30 cellular contexts compared by ENCODE assay signal in the genomic region with DNA sequence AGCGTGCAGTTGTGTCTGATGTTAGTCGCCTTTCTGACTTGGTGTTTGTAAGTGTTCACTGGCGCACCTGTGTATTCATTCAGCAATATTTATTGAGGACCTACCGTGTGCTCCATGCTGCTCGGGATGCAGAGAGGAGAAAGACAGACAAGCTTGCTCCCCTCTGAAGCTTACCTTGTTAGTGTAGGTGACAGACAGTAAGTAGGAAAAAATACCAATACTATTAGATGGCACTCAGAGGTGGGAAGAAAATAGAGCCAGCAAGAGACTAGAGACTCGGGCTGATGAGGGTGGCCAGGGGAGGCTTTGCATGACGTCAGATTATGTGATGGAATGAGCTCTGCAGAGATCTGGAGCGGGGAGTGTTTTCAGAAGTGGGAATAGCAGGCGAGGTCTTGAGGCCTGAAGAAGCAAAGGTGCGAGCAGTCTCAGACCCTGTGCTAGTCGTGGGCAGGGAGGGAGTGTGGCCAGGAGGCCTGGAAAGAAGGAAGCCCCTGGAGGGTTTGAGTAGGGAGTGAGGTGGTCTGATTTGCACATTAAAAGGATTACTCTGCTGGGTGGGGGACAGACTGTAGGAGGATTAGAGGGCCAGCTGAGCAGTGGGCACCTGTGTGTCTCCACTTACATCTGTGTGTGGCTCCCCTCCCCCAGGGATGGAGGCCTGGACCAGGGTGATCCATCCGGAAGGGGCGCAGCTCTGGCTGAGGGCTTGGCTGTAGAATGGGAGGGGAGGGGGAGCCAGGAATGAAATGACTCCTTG. TPM values are rescaled to one million over a fixed set of nuclear protein-coding genes. Genes with fewer than 3 reads are reported as not detected.
DNase-seq lines count a peak whose midpoint lies in the region; ATAC-seq, FAIRE-seq and TF ChIP-seq lines count a peak whose summit lies in the region.
"Had no signal": no experiment of that assay in that cellular context is flagged by ENCODE, and none has a peak within 500 bp of the region (broad histone marks: within the 10 kb centered on the region; RNA-seq: fewer than 3 reads in every experiment).

No MANE protein-coding gene starts in this region.

- no peak overlapping the region for H3K14ac ChIP-seq in H1 (ENCODE audit: insufficient read length)

- 0 out of 4 replicates have a peak, but pooled peaks cover 0 to 2% of the 10 kb centered on the region in 2 experiments for H3K9me3 ChIP-seq in H1 (ENCODE audit: insufficient read depth in 2 of 2, low read depth in 1 of 2, low read length in 1 of 2)
- H3K9me3 ChIP-seq: adrenal gland, esophagus muscularis mucosa had no signal

- H3K23ac ChIP-seq in H1 (ENCODE audit: insufficient read length) (no peak overlapping the region), mesendoderm (ENCODE audit: low read length) (peak overlapping the region; percentile 74)

- H2BK120ac ChIP-seq in H1 (replicated peaks; ENCODE audit: low read depth, low read length) (peak overlapping the region; percentile 44), mesendoderm (ENCODE audit: low read depth, low read length) (no peak overlapping the region)

- peak overlapping the region; percentile 12; the same call in 1 of the 2 replicates for H2BK15ac ChIP-seq in H1 (ENCODE audit: low read length)
- no peak overlapping the region for H2BK15ac ChIP-seq in mesendoderm (replicated peaks; ENCODE audit: low read depth)

- H3K27me3 ChIP-seq in H1 (replicated peaks in 1 of 4; ENCODE audit: control insufficient read depth in 3 of 4, extremely low read depth in 1 of 4, insufficient read depth in 3 of 4, low read length in 3 of 4), result no peaks in the 10 kb centered on the region; a peak in 1 of 7 replicates
- H3K27me3 ChIP-seq in mesendoderm (ENCODE audit: insufficient read depth, low read length, poor library complexity), result no peaks in the 10 kb centered on the region
- H3K27me3 ChIP-seq: BLaER1 treated with 17β-estradiol and CSF1 and Interleukin-3, amounts not matched to agents 10 nM and 100 nM; brain microvascular endothelial cell; esophagus muscularis mucosa had no signal

- peak; percentile 19 to 31; a peak in 2 of 4 replicates for TF ChIP-seq RAD21 in H1 (IDR thresholded peaks at IDR 0.05 in 1 of 2, conservative IDR thresholded peaks at IDR 0.05 in 1 of 2; ENCODE audit: low read depth in 2 of 2, low read length in 2 of 2)

- no peak overlapping the region for H3K27ac ChIP-seq in H1 (ENCODE audit: low read depth, low read length)
- peak overlapping the region; percentile 36 for H3K27ac ChIP-seq in mesendoderm (ENCODE audit: low read depth, low read length)
- H3K27ac ChIP-seq: adrenal gland, brain microvascular endothelial cell, GM23248, VCaP had no signal

- TF ChIP-seq CTCF in Calu3 (IDR thresholded peaks at IDR 0.05; ENCODE audit: unreplicated experiment), result no peak
- TF ChIP-seq CTCF in H1 (IDR thresholded peaks at IDR 0.05; ENCODE audit: control extremely low read depth in 1 of 3, insufficient read depth in 1 of 3, low read depth in 1 of 3, low read length in 3 of 3), result peak; percentile 27 to 46 (median 30)

- H3K79me2 ChIP-seq in H1 (ENCODE audit: control insufficient read depth in 1 of 2, insufficient read depth in 2 of 2, low read length in 2 of 2) (peaks cover 3 to 66% of the 10 kb centered on the region in 2 experiments; a peak in 3 of 4 replicates), mesendoderm (ENCODE audit: control insufficient read depth, insufficient read depth, low read length) (peaks cover 45% of the 10 kb centered on the region)

- peak in 1 of 2 experiments; percentile 25; a peak in 1 of 3 replicates for TF ChIP-seq EP300 in H1 (IDR thresholded peaks at IDR 0.05; ENCODE audit: borderline replicate concordance in 1 of 2, low read depth in 2 of 2, low read length in 2 of 2)

- H3K4ac ChIP-seq in H1 (replicated peaks; ENCODE audit: insufficient read length, low read depth, low read length), result peak overlapping the region; percentile 55
- H3K4ac ChIP-seq in mesendoderm (ENCODE audit: low read depth, low read length), result no peak overlapping the region

- H3K23me2 ChIP-seq in H1 (ENCODE audit: low read depth, low read length), result no peaks in the 10 kb centered on the region

- no peak for TF ChIP-seq POLR2A in H1 (IDR thresholded peaks at IDR 0.05; ENCODE audit: control extremely low read depth in 1 of 2, low read depth in 2 of 2, low read length in 2 of 2)

- H4K8ac ChIP-seq in H1 (ENCODE audit: extremely low read depth, insufficient read depth, low read length), result no peak overlapping the region
- H4K8ac ChIP-seq in mesendoderm (ENCODE audit: low read depth, low read length), result no peak overlapping the region

- H3K4me2 ChIP-seq in H1 (ENCODE audit: insufficient read depth in 1 of 2, low read depth in 2 of 2, low read length in 2 of 2), result peak overlapping the region; percentile 49 to 64
- H3K4me2 ChIP-seq in mesendoderm (ENCODE audit: low read length), result no peak overlapping the region
- H3K4me2 ChIP-seq: smooth muscle cell had no signal

- no peaks in the 10 kb centered on the region for H3K9me3 Mint-ChIP-seq in Calu3 (ENCODE audit: low read depth, unreplicated experiment)
- H3K9me3 Mint-ChIP-seq: activated T-cell treated with anti-CD3 and anti-CD28 coated beads, Interleukin-2, amount 50 U/mL, for 72 hours had no signal

- peak overlapping the region; percentile 22 for H3K4me3 Mint-ChIP-seq in Calu3 (ENCODE audit: low read depth, unreplicated experiment)
- H3K4me3 Mint-ChIP-seq: activated CD8-positive, alpha-beta memory T cell treated with anti-CD3 and anti-CD28 coated beads, Interleukin-2, amount 10 ng/mL, durations not matched to agents 7 days and 5 days; activated T-cell treated with anti-CD3 and anti-CD28 coated beads, Interleukin-2, amount 50 U/mL, for 72 hours had no signal

- peak overlapping the region; percentile 69 for H4K91ac ChIP-seq in H1 (replicated peaks; ENCODE audit: insufficient read length, low read length)

- H2AK5ac ChIP-seq in H1 (ENCODE audit: low read depth, low read length), result no peak overlapping the region
- H2AK5ac ChIP-seq in mesendoderm (ENCODE audit: low read length), result peak overlapping the region; percentile 24

- POLR2A ChIA-PET in H1 (lab: Charles Lee; ENCODE audit: partially characterized antibody), result interaction anchor here (0.7 to 1.8 kb wide), 4 partner anchors 9 to 62 kb away, joined by 3 to 8 read pairs (median 3); no protein-coding TSS in a partner anchor

- H4K20me1 ChIP-seq in H1 (replicated peaks in 1 of 2; ENCODE audit: control insufficient read depth in 1 of 2, insufficient read depth in 2 of 2, low read length in 2 of 2), result peaks cover 0 to 3% of the 10 kb centered on the region in 2 experiments

- H3K36me3 Mint-ChIP-seq in Calu3 (ENCODE audit: insufficient read depth, unreplicated experiment), result peaks cover 69% of the 10 kb centered on the region
- H3K36me3 Mint-ChIP-seq: activated CD8-positive, alpha-beta memory T cell treated with anti-CD3 and anti-CD28 coated beads, Interleukin-2, amount 10 ng/mL, durations not matched to agents 7 days and 5 days had no signal

- peak overlapping the region; percentile 72; the same call in 1 of the 2 replicates for H3K18ac ChIP-seq in H1 (ENCODE audit: extremely low read depth, low read length)
- no peak overlapping the region for H3K18ac ChIP-seq in mesendoderm (ENCODE audit: low read length)

- CTCF ChIA-PET in Calu3 (lab: Charles Lee) (interaction anchor here (0.6 kb wide), 1 partner anchor 476 kb away, joined by 6 read pairs; no protein-coding TSS in a partner anchor), H1 (lab: Charles Lee; ENCODE audit: partially characterized antibody) (interaction anchor here (0.6 to 2.7 kb wide), 8 partner anchors 8 to 271 kb away, joined by 3 to 9 read pairs (median 4); no protein-coding TSS in a partner anchor)

- H4K5ac ChIP-seq in H1 (ENCODE audit: insufficient read length, low read depth, low read length), result no peak overlapping the region
- H4K5ac ChIP-seq in mesendoderm (ENCODE audit: low read length), result no peak overlapping the region

- H3K9ac ChIP-seq in H1 (replicated peaks in 1 of 4; ENCODE audit: extremely low read depth in 1 of 4, low read depth in 3 of 4, low read length in 3 of 4), result no peak overlapping the region
- peak overlapping the region; percentile 11 for H3K9ac ChIP-seq in mesendoderm (ENCODE audit: low read length)
- H3K9ac ChIP-seq: BLaER1 treated with 17β-estradiol and CSF1 and Interleukin-3, amounts not matched to agents 10 nM and 100 nM; GM23248 had no signal

- H3K56ac ChIP-seq in H1 (replicated peaks; ENCODE audit: insufficient read length, low read depth, low read length), result peak overlapping the region; percentile 3
- no peak overlapping the region for H3K56ac ChIP-seq in mesendoderm (ENCODE audit: low read length)

- peaks cover 12 to 37% (median 26%) of the 10 kb centered on the region in 4 experiments; a peak in 6 of 7 replicates for H3K4me1 ChIP-seq in H1 (replicated peaks in 1 of 4; ENCODE audit: control insufficient read depth in 3 of 4, insufficient read depth in 4 of 4, low read length in 3 of 4)
- peaks cover 16% of the 10 kb centered on the region for H3K4me1 ChIP-seq in mesendoderm (ENCODE audit: control insufficient read depth, low read depth, low read length)
- H3K4me1 ChIP-seq: adrenal gland had no signal

- peak; percentile 55 for FAIRE-seq in H1 (lab: Jason Lieb, UNC)
- FAIRE-seq: G401.6 had no signal

- peak overlapping the region; percentile 62; the same call in 1 of the 2 replicates for H2BK12ac ChIP-seq in H1 (ENCODE audit: low read depth, low read length)

- H2BK5ac ChIP-seq in H1 (ENCODE audit: low read depth, low read length) (peak overlapping the region; percentile 76; the same call in 1 of the 2 replicates), mesendoderm (ENCODE audit: low read length) (no peak overlapping the region)

- DNase-seq in Calu3 (peak; percentile 19), NCI-H524 treated with DMSO at 0.1 percent for 48 hours (lab: John Stamatoyannopoulos, UW) (peak; percentile 58), H1 (ENCODE audit: low read depth in 1 of 2, low spot score in 2 of 2) (peak; percentile 50 to 74), mesendoderm (peak; percentile 60), DMS53 (lab: John Stamatoyannopoulos, UW) (no peak), NCI-H128 (lab: John Stamatoyannopoulos, UW; ENCODE audit: unreplicated experiment) (no peak), mesenteric fat pad (ENCODE audit: low spot score) (no peak)
- DNase-seq: activated CD4-positive, alpha-beta T cell treated with anti-CD3 and anti-CD28 coated beads, Interleukin-2, amount 50 U/mL, for 1 hour; activated CD8-positive, alpha-beta memory T cell treated with anti-CD3 and anti-CD28 coated beads, Interleukin-2, amount 10 ng/mL, durations not matched to agents 7 days and 5 days; activated naive CD4-positive, alpha-beta T cell treated with Interleukin-2 at 50 U/mL for 16 hours; activated T-cell treated with anti-CD3 and anti-CD28 coated beads, Interleukin-2, amount 50 U/mL, for 72 hours; adrenal gland; brain microvascular endothelial cell; effector CD4-positive, alpha-beta T cell; foreskin melanocyte; GM23248; hippocampal formation; kidney glomerular epithelial cell; NCI-H1694 treated with DMSO at 0.1 percent for 48 hours; NCI-H2171 treated with DMSO at 0.1 percent for 48 hours; occipital lobe; retina; stimulated activated CD4-positive, alpha-beta T cell treated with anti-CD3 and anti-CD28 coated beads, Interleukin-2, amount 100 ng/mL, for 24 hours had no signal

- no TSS peak for BruUV-seq in Calu3 (replicated peaks; lab: Mats Ljungman, UMichigan)

- peaks cover 3 to 35% (median 5%) of the 10 kb centered on the region in 4 experiments; a peak in 4 of 8 replicates for H3K36me3 ChIP-seq in H1 (ENCODE audit: control insufficient read depth in 2 of 4, insufficient read depth in 4 of 4, low read length in 3 of 4)
- H3K36me3 ChIP-seq in mesendoderm (ENCODE audit: control insufficient read depth, insufficient read depth, low read length), result no peaks in the 10 kb centered on the region
- H3K36me3 ChIP-seq: adrenal gland had no signal

- no peaks in the 10 kb centered on the region for H3K27me3 Mint-ChIP-seq in Calu3 (ENCODE audit: unreplicated experiment)

- peaks cover 57% of the 10 kb centered on the region for H3K4me1 Mint-ChIP-seq in Calu3 (ENCODE audit: low read depth, unreplicated experiment)
- H3K4me1 Mint-ChIP-seq: activated CD8-positive, alpha-beta memory T cell treated with anti-CD3 and anti-CD28 coated beads, Interleukin-2, amount 10 ng/mL, durations not matched to agents 7 days and 5 days had no signal

- peak overlapping the region; percentile 50 for H3K27ac Mint-ChIP-seq in Calu3 (ENCODE audit: unreplicated experiment)
- H3K27ac Mint-ChIP-seq: activated CD8-positive, alpha-beta memory T cell treated with anti-CD3 and anti-CD28 coated beads, Interleukin-2, amount 10 ng/mL, durations not matched to agents 7 days and 5 days; activated T-cell treated with anti-CD3 and anti-CD28 coated beads, Interleukin-2, amount 50 U/mL, for 72 hours had no signal

- ATAC-seq in GM21515 (IDR thresholded peaks at IDR 0.05; ENCODE audit: unreplicated experiment), result no peak
- ATAC-seq: activated CD8-positive, alpha-beta memory T cell treated with anti-CD3 and anti-CD28 coated beads, Interleukin-2, amount 10 ng/mL, durations not matched to agents 7 days and 5 days; activated T-cell treated with anti-CD3 and anti-CD28 coated beads, Interleukin-2, amount 50 U/mL, for 72 hours; Right ventricle myocardium inferior had no signal

- peaks cover 4% of the 10 kb centered on the region for H3K79me1 ChIP-seq in H1 (ENCODE audit: low read depth, low read length)
- peaks cover 14% of the 10 kb centered on the region for H3K79me1 ChIP-seq in mesendoderm (ENCODE audit: low read length)

- WGBS in H1 (ENCODE audit: extremely low coverage in 1 of 2, insufficient coverage in 1 of 2, insufficient read length in 1 of 2, insufficient replicate concordance in 2 of 2, low coverage in 1 of 2, low lambda C conversion rate in 2 of 2, missing lambda C conversion rate in 1 of 2), 2 experiments, result 38% methylated on average over 12 of the region's 13 CpGs; no CpG with 5 or more reads in 1 of the 2 experiments
- no CpG with 5 or more reads among the region's 13 CpGs for WGBS in mesendoderm (ENCODE audit: extremely low coverage, insufficient coverage, low lambda C conversion rate)

- intact Hi-C loops in Calu3 (cut with micrococcal nuclease; ENCODE audit: unreplicated experiment), result no loop called here

- H3K4me3 ChIP-seq in H1 (ENCODE audit: extremely low read depth in 1 of 4, insufficient read depth in 2 of 4, low read depth in 3 of 4, low read length in 4 of 4), result peak overlapping the region in 2 of 4 experiments; percentile 11 to 39; a peak in 3 of 8 replicates
- H3K4me3 ChIP-seq in mesendoderm (ENCODE audit: low read length), result no peak overlapping the region
- H3K4me3 ChIP-seq: adrenal gland; BLaER1 treated with 17β-estradiol and CSF1 and Interleukin-3, amounts not matched to agents 10 nM and 100 nM; esophagus muscularis mucosa; GM23248; smooth muscle cell had no signal

- H2BK20ac ChIP-seq in H1 (ENCODE audit: low read length), result peak overlapping the region; percentile 5; the same call in 1 of the 2 replicates

- H2AFZ ChIP-seq in H1 (ENCODE audit: low read length), result no peak overlapping the region
- H2AFZ ChIP-seq: GM23248 had no signal

RNA-seq across cellular contexts. Expression of a gene that starts 11.8 kb away (rescaled TPM):
- 297 and 314 TPM in 2 replicates for total RNA-seq in Calu3 (2022)
- 60.8 and 62.0 TPM in 2 replicates for total RNA-seq in H1 (2021; fragmentation: NEBNext Ultra II Directional; extraction: Animal tissue kit (Norgen Biotek cat#: 25700))
- 16.6 and 19.8 TPM in 2 replicates for polyA plus RNA-seq in H1 (2011; rRNA removed)
- polyA plus RNA-seq in H1 (2011; cell fraction: cytosol; rRNA removed), result 18.3 TPM
- 55.0 TPM for polyA plus RNA-seq in H1 (2011; cell fraction: nucleus; rRNA removed)
- 28.3 to 36.5 TPM (median 32.7 TPM) in 4 replicates for polyA plus RNA-seq in H1 (2012, experiment 1 of 2)
- polyA plus RNA-seq in H1 (2012, experiment 2 of 2), result 8.4 TPM
- 18.5 TPM for polyA plus RNA-seq in H1 (2013, experiment 1 of 2)
- 19.1 TPM for polyA plus RNA-seq in H1 (2013, experiment 2 of 2)
- 31.5 and 34.8 TPM in 2 replicates for polyA minus RNA-seq in H1 (2011; rRNA and poly(A)+ RNA removed)
- polyA minus RNA-seq in H1 (2011; cell fraction: cytosol; rRNA and poly(A)+ RNA removed), result 29.1 TPM
- 75.2 TPM for polyA minus RNA-seq in H1 (2011; cell fraction: nucleus; rRNA and poly(A)+ RNA removed)
- polyA plus RNA-seq in mesendoderm (2013, experiment 1 of 2), result 34.1 TPM
- polyA plus RNA-seq in mesendoderm (2013, experiment 2 of 2), result 35.6 TPM
- total RNA-seq in mesenteric fat pad, result 2.3 TPM

Comparison
In these comparisons a context has a peak if more than half of its experiments do, and no peak if none do; other contexts are left out.
1. DNase-seq: peak in Calu3 (single experiment), NCI-H524 treated with DMSO at 0.1 percent for 48 hours (single experiment), H1 (2 of 2) and mesendoderm (single experiment); none in DMS53 (single experiment), NCI-H128 (single experiment) and mesenteric fat pad (single experiment).
2. RNA of a gene that starts 11.8 kb away (total RNA-seq): 297 to 314 TPM in Calu3 and 60.8 to 62.0 TPM in H1; 2.3 TPM in mesenteric fat pad (single experiment); every median in the first group is over 10 times any median in the second.